Comparison of ENCODE assay signal across 26 cellular contexts in genomic region chr10:89153086-89153485, GRCh38. TPM values are rescaled to one million over a fixed set of nuclear protein-coding genes. Genes with fewer than 3 reads are reported as not detected.
"Had no signal": no experiment of that assay in that cellular context is flagged by ENCODE, and none has a peak within 500 bp of the region (broad histone marks: within the 10 kb centered on the region; RNA-seq: fewer than 3 reads in every experiment).

No MANE protein-coding gene starts in this region.

- ATAC-seq: activated CD4-positive, CD25-positive, alpha-beta regulatory T cell treated with anti-CD3 and anti-CD28 coated beads, Interleukin-2, amount 50 U/mL, for 24 hours; activated CD8-positive, alpha-beta T cell treated with anti-CD3 and anti-CD28 coated beads for 36 hours; activated T-cell treated with anti-CD3 and anti-CD28 coated beads, Interleukin-2, amount 50 U/mL, for 72 hours had no signal

- H3K27ac ChIP-seq: breast epithelium, Peyer's patch, RWPE1, SJSA1 had no signal

- H3K27me3 ChIP-seq: breast epithelium, Peyer's patch, SJSA1 had no signal

- H3K9me3 ChIP-seq: breast epithelium, Peyer's patch, SJSA1 had no signal

- H3K4me1 ChIP-seq: breast epithelium, Peyer's patch, SJSA1 had no signal

- H3K36me3 ChIP-seq: breast epithelium, Peyer's patch, SJSA1 had no signal

- H3K4me3 ChIP-seq: breast epithelium, Peyer's patch, SJSA1 had no signal

- DNase-seq: activated CD4-positive, alpha-beta T cell treated with anti-CD3 and anti-CD28 coated beads for 4 hours; activated CD8-positive, alpha-beta memory T cell treated with anti-CD3 and anti-CD28 coated beads, Interleukin-2, amount 50 U/mL, for 4 hours; activated CD8-positive, alpha-beta T cell treated with anti-CD3 and anti-CD28 coated beads for 36 hours; activated gamma-delta T cell treated with Interleukin-2 at 50 U/mL for 16 hours; activated naive CD4-positive, alpha-beta T cell treated with anti-CD3 and anti-CD28 coated beads, Interleukin-2, amount 10 ng/mL, durations not matched to agents 7 days and 5 days; activated naive CD8-positive, alpha-beta T cell treated with anti-CD3 and anti-CD28 coated beads for 36 hours; activated T-cell treated with anti-CD3 and anti-CD28 coated beads, Interleukin-2, amount 50 U/mL, for 72 hours; anterior cingulate cortex; central memory CD4-positive, alpha-beta T cell; Kasumi-1; NCI-H1092 treated with DMSO at 0.1 percent for 48 hours; NCI-H1417 treated with DMSO at 0.1 percent for 48 hours; NCI-H1694; NCI-H2029 treated with DMSO at 0.1 percent for 48 hours; NCI-H345; NCI-H510A; NCI-H526 treated with DMSO at 0.1 percent for 48 hours; NK-92 treated with Interleukin-12 subunit alpha and Interleukin-12 subunit beta, amount 100 ng/mL, for 24 hours; OCI-M1; Peyer's patch; Right ventricle myocardium superior had no signal

RNA-seq across cellular contexts. Expression of gene CH25H, which starts 54.0 kb away (rescaled TPM):
- total RNA-seq: activated CD8-positive, alpha-beta T cell treated with anti-CD3 and anti-CD28 coated beads for 36 hours; activated T-helper 2 cell treated with anti-CD3 and anti-CD28 coated beads, Interferon-gamma antibody, Interleukin-2, Interleukin-4, amounts not matched to agents 10 μg/mL and 5 μg/mL and 100 μg/mL, durations not matched to agents 14 hours and 24 hours and 36 hours had no signal
